ENCODE assay signal across 11 cellular contexts in the genomic region with DNA sequence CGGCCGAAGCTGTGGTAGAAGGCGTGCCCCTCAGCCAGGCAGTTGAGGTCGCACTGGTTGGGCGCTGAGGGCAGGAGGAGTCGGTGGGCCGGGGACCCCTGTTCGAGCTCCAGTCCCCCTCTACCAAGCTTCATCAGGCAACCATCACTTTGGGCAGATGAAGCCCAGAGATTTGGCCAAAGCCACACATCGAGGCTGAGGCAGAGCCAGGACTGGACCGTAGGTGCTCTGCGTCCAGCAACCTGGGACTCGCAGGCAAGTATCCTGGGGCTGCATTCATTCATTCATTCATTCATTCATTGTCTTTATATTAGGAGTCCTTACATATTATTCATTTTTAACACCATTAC. TPM values are rescaled to one million over a fixed set of nuclear protein-coding genes. Genes with fewer than 3 reads are reported as not detected.
DNase-seq lines count a peak whose midpoint lies in the region; ATAC-seq and TF ChIP-seq lines count a peak whose summit lies in the region.
"Had no signal": no experiment of that assay in that cellular context is flagged by ENCODE, and none has a peak within 500 bp of the region (broad histone marks: within the 10 kb centered on the region; RNA-seq: fewer than 3 reads in every experiment).

No MANE protein-coding gene starts in this region.

- no peak for ATAC-seq in stimulated activated naive CD8-positive, alpha-beta T cell treated with anti-CD3 and anti-CD28 coated beads, Interleukin-15, amount 100 ng/mL, for 72 hours
- ATAC-seq in stimulated activated naive CD8-positive, alpha-beta T cell treated with anti-CD3 and anti-CD28 coated beads, Interleukin-15, Interleukin-2, amounts not matched to agents 100 U/mL and 50 U/mL, for 24 hours, result no peak
- no peak for ATAC-seq in natural killer cell

- H3K27ac Mint-ChIP-seq in stimulated activated naive CD8-positive, alpha-beta T cell treated with anti-CD3 and anti-CD28 coated beads, Interleukin-15, amount 100 ng/mL, for 72 hours, result peak overlapping the region in 1 of 2 donors; percentile 54
- peak overlapping the region in 1 of 2 donors; percentile 94 for H3K27ac Mint-ChIP-seq in natural killer cell

- peaks cover 50% of the 10 kb centered on the region for H3K27me3 Mint-ChIP-seq in stimulated activated naive CD8-positive, alpha-beta T cell treated with anti-CD3 and anti-CD28 coated beads, Interleukin-15, amount 100 ng/mL, for 72 hours
- peaks cover 15 to 30% of the 10 kb centered on the region in 2 donors for H3K27me3 Mint-ChIP-seq in natural killer cell (ENCODE audit: low read depth in 2 of 2)

- peaks cover 47% of the 10 kb centered on the region for H3K4me1 Mint-ChIP-seq in stimulated activated naive CD8-positive, alpha-beta T cell treated with anti-CD3 and anti-CD28 coated beads, Interleukin-15, amount 100 ng/mL, for 72 hours
- H3K4me1 Mint-ChIP-seq in natural killer cell, result peaks cover 10 to 20% of the 10 kb centered on the region in 2 donors

- peaks cover 0 to 42% (median 18%) of the 10 kb centered on the region in 45 donors for H3K27me3 ChIP-seq in dorsolateral prefrontal cortex

- no peaks in the 10 kb centered on the region for H3K9me3 Mint-ChIP-seq in stimulated activated naive CD8-positive, alpha-beta T cell treated with anti-CD3 and anti-CD28 coated beads, Interleukin-15, amount 100 ng/mL, for 72 hours
- no peaks in the 10 kb centered on the region for H3K9me3 Mint-ChIP-seq in natural killer cell
- H3K9me3 Mint-ChIP-seq: activated T-helper 2 cell treated with anti-CD3 and anti-CD28 coated beads, Interferon-gamma antibody, Interleukin-2, Interleukin-4, amounts not matched to agents 10 μg/mL and 5 μg/mL and 100 μg/mL, durations not matched to agents 14 hours and 24 hours and 36 hours; CD4-positive, alpha-beta T cell had no signal

- TF ChIP-seq CTCF in dorsolateral prefrontal cortex (IDR thresholded peaks at IDR 0.05 in 54 of 56, conservative IDR thresholded peaks at IDR 0.05 in 2 of 56; ENCODE audit: low read depth in 1 of 56, partially characterized antibody in 56 of 56) (no peak), natural killer cell (IDR thresholded peaks at IDR 0.05) (no peak)

- H3K4me3 ChIP-seq in dorsolateral prefrontal cortex, result peak overlapping the region in 58 of 59 donors; percentile 31 to 72 (median 60)

- H3K36me3 Mint-ChIP-seq in natural killer cell, result no peaks in the 10 kb centered on the region

- peak overlapping the region; percentile 91 to 94 for H3K4me3 Mint-ChIP-seq in stimulated activated naive CD8-positive, alpha-beta T cell treated with anti-CD3 and anti-CD28 coated beads, Interleukin-15, amount 100 ng/mL, for 72 hours
- peak overlapping the region; percentile 45 for H3K4me3 Mint-ChIP-seq in natural killer cell

- intact Hi-C loops in dorsolateral prefrontal cortex (cut with DNase I), result no loop called here
- intact Hi-C loops in natural killer cell (cut with micrococcal nuclease), result no loop called here

- peak overlapping the region in 26 of 59 donors; percentile 12 to 94 (median 86) for H3K27ac ChIP-seq in dorsolateral prefrontal cortex

- no peak for DNase-seq in stimulated activated naive CD8-positive, alpha-beta T cell treated with anti-CD3 and anti-CD28 coated beads, Interleukin-15, amount 100 ng/mL, for 72 hours
- DNase-seq in stimulated activated naive CD8-positive, alpha-beta T cell treated with anti-CD3 and anti-CD28 coated beads, Interleukin-15, Interleukin-2, amounts not matched to agents 100 U/mL and 50 U/mL, for 24 hours, result no peak
- DNase-seq in dorsolateral prefrontal cortex (no peak), natural killer cell (no peak), NCI-H748 (lab: John Stamatoyannopoulos, UW; ENCODE audit: unreplicated experiment) (no peak), inferior parietal cortex (ENCODE audit: extremely low spot score) (no peak), globus pallidus (ENCODE audit: low spot score) (no peak), H4 (ENCODE audit: low spot score) (no peak)

RNA-seq across cellular contexts. Expression of a gene that starts 4.3 kb away (rescaled TPM):
- total RNA-seq in dorsolateral prefrontal cortex (10 to 100 TPM in 1 of 120 experiments, 1 to 10 TPM in 96, under 1 TPM in 20, not detected in 3; 0.20 to 12.1 (median 1.8) TPM), natural killer cell (1 to 10 TPM in 2 of 3 donors, under 1 TPM in 1; 0.70 to 2.5 (median 1.0) TPM)
- total RNA-seq in H4 (2014; rRNA removed; shearing (Covaris generic)), result 0.72 and 1.8 TPM in 2 replicates

RNA-seq across cellular contexts. Expression of a gene that starts 15.4 kb away (rescaled TPM):
- total RNA-seq in dorsolateral prefrontal cortex (10 to 100 TPM in 15 of 120 experiments, 1 to 10 TPM in 105; 1.1 to 17.3 (median 5.5) TPM), natural killer cell (not detected)
- total RNA-seq in H4 (2014; rRNA removed; shearing (Covaris generic)), result not detected in 2 replicates
- total RNA-seq: activated T-helper 2 cell treated with anti-CD3 and anti-CD28 coated beads, Interferon-gamma antibody, Interleukin-2, Interleukin-4, amounts not matched to agents 10 μg/mL and 5 μg/mL and 100 μg/mL, durations not matched to agents 14 hours and 24 hours and 36 hours; LHCN-M2 had no signal

RNA-seq across cellular contexts. Expression of a gene that starts 17.5 kb away (rescaled TPM):
- total RNA-seq in dorsolateral prefrontal cortex, result 10 to 100 TPM in 116 of 120 experiments, 1 to 10 TPM in 4; 6.9 to 23.9 (median 14.3) TPM
- total RNA-seq in natural killer cell, result 1 to 10 TPM; 3.9 to 5.0 (median 4.3) TPM
- 0.92 and 1.2 TPM in 2 replicates for total RNA-seq in H4 (2014; rRNA removed; shearing (Covaris generic))

RNA-seq across cellular contexts. Expression of a gene that starts 18.3 kb away (rescaled TPM):
- 10 to 100 TPM in 50 of 120 experiments, 1 to 10 TPM in 70; 4.5 to 20.4 (median 9.5) TPM for total RNA-seq in dorsolateral prefrontal cortex
- 1 to 10 TPM; 4.1 to 6.0 (median 5.3) TPM for total RNA-seq in natural killer cell
- total RNA-seq in H4 (2014; rRNA removed; shearing (Covaris generic)), result 0.31 TPM in 1 of 2 replicates, not detected in the other

RNA-seq across cellular contexts. Expression of a gene that starts 29.5 kb away (rescaled TPM):
- total RNA-seq in dorsolateral prefrontal cortex (10 to 100 TPM; 28.3 to 63.0 (median 35.2) TPM), natural killer cell (10 to 100 TPM; 30.2 to 42.2 (median 34.3) TPM)
- 7.9 and 10.5 TPM in 2 replicates for total RNA-seq in H4 (2014; rRNA removed; shearing (Covaris generic))
